Comparison of ENCODE assay signal across 10 cellular contexts in the genomic region with DNA sequence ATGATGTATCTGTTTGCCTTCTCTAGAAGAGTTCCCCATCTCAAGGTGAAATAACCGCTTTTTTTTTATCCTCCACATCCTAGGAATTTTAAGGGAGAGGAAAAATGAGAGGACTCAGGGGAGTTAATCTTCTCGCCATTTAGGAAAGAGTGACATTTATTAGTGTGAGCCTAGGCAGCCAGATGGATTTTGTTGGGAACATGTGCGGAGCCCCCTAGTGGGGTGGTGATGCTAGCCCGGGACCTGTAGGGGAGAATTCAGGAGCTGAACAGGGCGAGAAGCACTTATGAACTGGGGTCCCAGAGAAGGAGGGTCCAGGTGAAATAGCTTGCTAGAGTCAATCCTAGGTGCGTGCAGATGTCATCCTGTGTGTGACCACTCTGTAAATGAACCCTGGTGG. TPM values are rescaled to one million over a fixed set of nuclear protein-coding genes. Genes with fewer than 3 reads are reported as not detected.
DNase-seq lines count a peak whose midpoint lies in the region; TF ChIP-seq lines count a peak whose summit lies in the region.
"Had no signal": no experiment of that assay in that cellular context is flagged by ENCODE, and none has a peak within 500 bp of the region (broad histone marks: within the 10 kb centered on the region; RNA-seq: fewer than 3 reads in every experiment).

No MANE protein-coding gene starts in this region.

- H3K36me3 ChIP-seq in brain microvascular endothelial cell (replicated peaks) (peaks cover 6% of the 10 kb centered on the region), uterus (no peaks in the 10 kb centered on the region)

- DNase-seq in NCI-H748 (lab: John Stamatoyannopoulos, UW; ENCODE audit: unreplicated experiment): peak; percentile 1
- DNase-seq in NCI-H748 treated with DMSO at 0.1 percent for 48 hours (lab: John Stamatoyannopoulos, UW): no peak
- peak; percentile 70 for DNase-seq in HuH-7.5 (ENCODE audit: low spot score)
- DNase-seq in brain microvascular endothelial cell: no peak
- DNase-seq in posterior vena cava (ENCODE audit: low spot score): peak; percentile 7
- DNase-seq in MV-4-11 (lab: John Stamatoyannopoulos, UW): no peak
- no peak for DNase-seq in uterus
- DNase-seq in superior temporal gyrus (ENCODE audit: extremely low spot score): no peak
- DNase-seq: activated T-cell treated with anti-CD3 and anti-CD28 coated beads for 4 hours, NCI-H2081 treated with DMSO at 0.1 percent for 48 hours had no signal

- H3K9me3 ChIP-seq in uterus: no peaks in the 10 kb centered on the region

- H3K4me1 ChIP-seq in uterus: no peaks in the 10 kb centered on the region

- H3K27ac ChIP-seq in brain microvascular endothelial cell (no peak overlapping the region), uterus (no peak overlapping the region)

- TF ChIP-seq CTCF in brain microvascular endothelial cell (IDR thresholded peaks at IDR 0.05; ENCODE audit: low read depth, low read length, missing control alignments) (peak; percentile 71), uterus (IDR thresholded peaks at IDR 0.05) (no peak)

- H3K4me3 ChIP-seq in brain microvascular endothelial cell (ENCODE audit: low read depth, low read length) (no peak overlapping the region), uterus (no peak overlapping the region)

- intact Hi-C loops in posterior vena cava (cut with DNase I) (no loop called here), uterus (cut with DNase I; ENCODE audit: low total_unique reads) (no loop called here)

- TF ChIP-seq POLR2A in uterus (IDR thresholded peaks at IDR 0.05): no peak

- in situ Hi-C loops in brain microvascular endothelial cell (cut with HindIII; ENCODE audit: low pct_ligation_motif_present, low sequenced_read_pairs): no loop called here

- no peaks in the 10 kb centered on the region for H3K27me3 ChIP-seq in brain microvascular endothelial cell (replicated peaks)
- H3K27me3 ChIP-seq in uterus: no peaks in the 10 kb centered on the region

RNA-seq across cellular contexts. Expression of gene IL17RA, which starts 10.7 kb away (rescaled TPM):
- 10 to 100 TPM; 11.5 to 21.8 TPM for total RNA-seq in posterior vena cava
- 10 to 100 TPM in 1 of 4 donors, 1 to 10 TPM in 3; 2.6 to 19.3 (median 6.2) TPM for total RNA-seq in uterus

RNA-seq across cellular contexts. Expression of gene TMEM121B, which starts 25.6 kb away (rescaled TPM):
- total RNA-seq in posterior vena cava (under 1 TPM; 0.38 to 0.74 TPM), uterus (under 1 TPM in 3 of 4 donors, not detected in 1; 0.26 to 0.49 (median 0.35) TPM)

Comparison
In these comparisons a context has a peak if more than half of its experiments do, and no peak if none do; other contexts are left out.
1. DNase-seq: peak in NCI-H748 (single experiment), HuH-7.5 (single experiment) and posterior vena cava (single experiment); none in NCI-H748 treated with DMSO at 0.1 percent for 48 hours (single experiment), brain microvascular endothelial cell (single experiment), MV-4-11 (single experiment), uterus (0 of 2) and superior temporal gyrus (single experiment).